In genomic region chr2:48596751-48597150, GRCh38 we compare ENCODE assay signal across 3 cellular contexts. TPM values are rescaled to one million over a fixed set of nuclear protein-coding genes. Genes with fewer than 3 reads are reported as not detected.
"Had no signal": no experiment of that assay in that cellular context is flagged by ENCODE, and none has a peak within 500 bp of the region (broad histone marks: within the 10 kb centered on the region; RNA-seq: fewer than 3 reads in every experiment).

No MANE protein-coding gene starts in this region.

RNA-seq across cellular contexts. Expression of gene GTF2A1L, which starts 20.9 kb away (rescaled TPM):
- total RNA-seq: H1, H9, HFFc6 had no signal
